In the genomic region with DNA sequence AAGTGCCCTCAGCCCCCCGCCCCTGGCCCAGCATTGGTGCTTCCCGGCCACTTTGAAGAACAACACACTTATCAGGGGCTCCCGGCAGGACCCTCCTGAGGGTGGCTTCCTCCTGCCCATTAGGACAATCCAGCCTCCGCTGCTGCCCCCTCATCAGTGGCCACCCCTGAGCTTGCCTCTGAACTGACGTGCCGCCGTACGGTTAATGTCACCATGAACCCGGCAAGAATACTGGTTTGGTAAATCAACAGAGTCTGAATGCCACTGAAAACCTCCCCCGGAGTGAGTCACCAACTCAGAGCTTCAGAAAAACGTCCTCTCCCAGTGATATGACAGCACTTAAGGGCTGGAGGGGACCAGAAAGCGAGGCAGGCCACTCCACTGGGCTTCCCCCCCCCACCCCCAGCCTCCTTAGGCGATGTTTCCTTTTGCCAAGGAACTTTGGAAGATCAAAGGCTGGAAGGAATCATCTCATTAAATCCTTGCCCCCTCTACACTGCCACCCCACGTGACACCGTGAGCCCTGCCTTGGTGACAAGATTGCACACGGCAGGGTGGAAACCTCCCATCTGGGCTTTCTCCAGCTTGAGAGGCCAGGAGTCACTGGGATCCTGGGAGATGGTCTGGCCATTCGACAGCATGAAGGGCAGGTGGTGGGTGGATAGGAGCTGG, we compare ENCODE assay signal across 1 cellular context.
TF ChIP-seq lines count a peak whose summit lies in the region.

No MANE protein-coding gene starts in this region.

TF ChIP-seq in HEK293, 187 proteins besides CTCF, POLR2A, EP300 and RAD21 (continued from another document and continues in another):
- TF ChIP-seq ZNF223 (tag by site-specific recombination; IDR thresholded peaks at IDR 0.05) = no peak
- TF ChIP-seq, protein P1, sequence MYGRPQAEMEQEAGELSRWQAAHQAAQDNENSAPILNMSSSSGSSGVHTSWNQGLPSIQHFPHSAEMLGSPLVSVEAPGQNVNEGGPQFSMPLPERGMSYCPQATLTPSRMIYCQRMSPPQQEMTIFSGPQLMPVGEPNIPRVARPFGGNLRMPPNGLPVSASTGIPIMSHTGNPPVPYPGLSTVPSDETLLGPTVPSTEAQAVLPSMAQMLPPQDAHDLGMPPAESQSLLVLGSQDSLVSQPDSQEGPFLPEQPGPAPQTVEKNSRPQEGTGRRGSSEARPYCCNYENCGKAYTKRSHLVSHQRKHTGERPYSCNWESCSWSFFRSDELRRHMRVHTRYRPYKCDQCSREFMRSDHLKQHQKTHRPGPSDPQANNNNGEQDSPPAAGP (tag by site-specific recombination; IDR thresholded peaks at IDR 0.05) = 0 out of 2 replicates have a peak, but pooled peaks have one; percentile 25
- TF ChIP-seq, protein P2, sequence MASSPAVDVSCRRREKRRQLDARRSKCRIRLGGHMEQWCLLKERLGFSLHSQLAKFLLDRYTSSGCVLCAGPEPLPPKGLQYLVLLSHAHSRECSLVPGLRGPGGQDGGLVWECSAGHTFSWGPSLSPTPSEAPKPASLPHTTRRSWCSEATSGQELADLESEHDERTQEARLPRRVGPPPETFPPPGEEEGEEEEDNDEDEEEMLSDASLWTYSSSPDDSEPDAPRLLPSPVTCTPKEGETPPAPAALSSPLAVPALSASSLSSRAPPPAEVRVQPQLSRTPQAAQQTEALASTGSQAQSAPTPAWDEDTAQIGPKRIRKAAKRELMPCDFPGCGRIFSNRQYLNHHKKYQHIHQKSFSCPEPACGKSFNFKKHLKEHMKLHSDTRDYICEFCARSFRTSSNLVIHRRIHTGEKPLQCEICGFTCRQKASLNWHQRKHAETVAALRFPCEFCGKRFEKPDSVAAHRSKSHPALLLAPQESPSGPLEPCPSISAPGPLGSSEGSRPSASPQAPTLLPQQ (tag by site-specific recombination; IDR thresholded peaks at IDR 0.05) = no peak
- no peak for TF ChIP-seq ZNF211 (tag by site-specific recombination; IDR thresholded peaks at IDR 0.05; ENCODE audit: low read depth)
- TF ChIP-seq ZNF16 (tag by site-specific recombination; IDR thresholded peaks at IDR 0.05; ENCODE audit: low read depth) = no peak
- TF ChIP-seq ZNF175 (tag by site-specific recombination; IDR thresholded peaks at IDR 0.05) = no peak
- no peak for TF ChIP-seq KLF9 (tag by site-specific recombination; IDR thresholded peaks at IDR 0.05; ENCODE audit: low read depth)
- TF ChIP-seq GLIS1 (tag by site-specific recombination; IDR thresholded peaks at IDR 0.05) = peak; percentile 70
- TF ChIP-seq ZNF174 (tag by site-specific recombination; IDR thresholded peaks at IDR 0.05) = no peak
- no peak for TF ChIP-seq ZNF626 (tag by site-specific recombination; IDR thresholded peaks at IDR 0.05)
- TF ChIP-seq, protein P3, sequence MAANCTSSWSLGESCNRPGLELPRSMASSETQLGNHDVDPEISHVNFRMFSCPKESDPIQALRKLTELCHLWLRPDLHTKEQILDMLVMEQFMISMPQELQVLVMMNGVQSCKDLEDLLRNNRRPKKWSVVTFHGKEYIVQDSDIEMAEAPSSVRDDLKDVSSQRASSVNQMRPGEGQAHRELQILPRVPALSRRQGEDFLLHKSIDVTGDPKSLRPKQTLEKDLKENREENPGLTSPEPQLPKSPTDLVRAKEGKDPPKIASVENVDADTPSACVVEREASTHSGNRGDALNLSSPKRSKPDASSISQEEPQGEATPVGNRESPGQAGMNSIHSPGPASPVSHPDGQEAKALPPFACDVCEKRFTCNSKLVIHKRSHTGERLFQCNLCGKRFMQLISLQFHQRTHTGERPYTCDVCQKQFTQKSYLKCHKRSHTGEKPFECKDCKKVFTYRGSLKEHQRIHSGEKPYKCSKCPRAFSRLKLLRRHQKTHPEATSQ (tag by site-specific recombination; IDR thresholded peaks at IDR 0.05) = no peak
- TF ChIP-seq HOXA7 (CRISPR knock-in tag; IDR thresholded peaks at IDR 0.05; ENCODE audit: borderline replicate concordance) = no peak
- TF ChIP-seq ZNF133 (tag by site-specific recombination; IDR thresholded peaks at IDR 0.05) = no peak
- no peak for TF ChIP-seq ZNF529 (tag by site-specific recombination; IDR thresholded peaks at IDR 0.05; ENCODE audit: insufficient replicate concordance)
- TF ChIP-seq ZNF624 (tag by site-specific recombination; IDR thresholded peaks at IDR 0.05) = no peak
- TF ChIP-seq, protein P4, sequence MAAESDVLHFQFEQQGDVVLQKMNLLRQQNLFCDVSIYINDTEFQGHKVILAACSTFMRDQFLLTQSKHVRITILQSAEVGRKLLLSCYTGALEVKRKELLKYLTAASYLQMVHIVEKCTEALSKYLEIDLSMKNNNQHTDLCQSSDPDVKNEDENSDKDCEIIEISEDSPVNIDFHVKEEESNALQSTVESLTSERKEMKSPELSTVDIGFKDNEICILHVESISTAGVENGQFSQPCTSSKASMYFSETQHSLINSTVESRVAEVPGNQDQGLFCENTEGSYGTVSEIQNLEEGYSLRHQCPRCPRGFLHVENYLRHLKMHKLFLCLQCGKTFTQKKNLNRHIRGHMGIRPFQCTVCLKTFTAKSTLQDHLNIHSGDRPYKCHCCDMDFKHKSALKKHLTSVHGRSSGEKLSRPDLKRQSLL (tag by site-specific recombination; IDR thresholded peaks at IDR 0.05) = no peak
- TF ChIP-seq GLI2 (tag by site-specific recombination; IDR thresholded peaks at IDR 0.05; ENCODE audit: borderline replicate concordance, low read depth) = no peak
- TF ChIP-seq ZNF335 (tag by site-specific recombination; conservative IDR thresholded peaks at IDR 0.05) = no peak
- no peak for TF ChIP-seq ZNF23 (tag by site-specific recombination; IDR thresholded peaks at IDR 0.05; ENCODE audit: borderline replicate concordance)
- TF ChIP-seq, protein P5, sequence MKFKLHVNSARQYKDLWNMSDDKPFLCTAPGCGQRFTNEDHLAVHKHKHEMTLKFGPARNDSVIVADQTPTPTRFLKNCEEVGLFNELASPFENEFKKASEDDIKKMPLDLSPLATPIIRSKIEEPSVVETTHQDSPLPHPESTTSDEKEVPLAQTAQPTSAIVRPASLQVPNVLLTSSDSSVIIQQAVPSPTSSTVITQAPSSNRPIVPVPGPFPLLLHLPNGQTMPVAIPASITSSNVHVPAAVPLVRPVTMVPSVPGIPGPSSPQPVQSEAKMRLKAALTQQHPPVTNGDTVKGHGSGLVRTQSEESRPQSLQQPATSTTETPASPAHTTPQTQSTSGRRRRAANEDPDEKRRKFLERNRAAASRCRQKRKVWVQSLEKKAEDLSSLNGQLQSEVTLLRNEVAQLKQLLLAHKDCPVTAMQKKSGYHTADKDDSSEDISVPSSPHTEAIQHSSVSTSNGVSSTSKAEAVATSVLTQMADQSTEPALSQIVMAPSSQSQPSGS (tag by site-specific recombination; IDR thresholded peaks at IDR 0.05; ENCODE audit: low read depth) = no peak
- no peak for TF ChIP-seq YY1 (tag by site-specific recombination; IDR thresholded peaks at IDR 0.05)
- peak; percentile 75 for TF ChIP-seq ZNF600 (tag by site-specific recombination; IDR thresholded peaks at IDR 0.05)
- TF ChIP-seq ZNF747 (tag by site-specific recombination; IDR thresholded peaks at IDR 0.05) = no peak
- TF ChIP-seq, protein P6, sequence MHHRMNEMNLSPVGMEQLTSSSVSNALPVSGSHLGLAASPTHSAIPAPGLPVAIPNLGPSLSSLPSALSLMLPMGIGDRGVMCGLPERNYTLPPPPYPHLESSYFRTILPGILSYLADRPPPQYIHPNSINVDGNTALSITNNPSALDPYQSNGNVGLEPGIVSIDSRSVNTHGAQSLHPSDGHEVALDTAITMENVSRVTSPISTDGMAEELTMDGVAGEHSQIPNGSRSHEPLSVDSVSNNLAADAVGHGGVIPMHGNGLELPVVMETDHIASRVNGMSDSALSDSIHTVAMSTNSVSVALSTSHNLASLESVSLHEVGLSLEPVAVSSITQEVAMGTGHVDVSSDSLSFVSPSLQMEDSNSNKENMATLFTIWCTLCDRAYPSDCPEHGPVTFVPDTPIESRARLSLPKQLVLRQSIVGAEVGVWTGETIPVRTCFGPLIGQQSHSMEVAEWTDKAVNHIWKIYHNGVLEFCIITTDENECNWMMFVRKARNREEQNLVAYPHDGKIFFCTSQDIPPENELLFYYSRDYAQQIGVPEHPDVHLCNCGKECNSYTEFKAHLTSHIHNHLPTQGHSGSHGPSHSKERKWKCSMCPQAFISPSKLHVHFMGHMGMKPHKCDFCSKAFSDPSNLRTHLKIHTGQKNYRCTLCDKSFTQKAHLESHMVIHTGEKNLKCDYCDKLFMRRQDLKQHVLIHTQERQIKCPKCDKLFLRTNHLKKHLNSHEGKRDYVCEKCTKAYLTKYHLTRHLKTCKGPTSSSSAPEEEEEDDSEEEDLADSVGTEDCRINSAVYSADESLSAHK (tag by site-specific recombination; IDR thresholded peaks at IDR 0.05) = no peak
- TF ChIP-seq, protein P7, sequence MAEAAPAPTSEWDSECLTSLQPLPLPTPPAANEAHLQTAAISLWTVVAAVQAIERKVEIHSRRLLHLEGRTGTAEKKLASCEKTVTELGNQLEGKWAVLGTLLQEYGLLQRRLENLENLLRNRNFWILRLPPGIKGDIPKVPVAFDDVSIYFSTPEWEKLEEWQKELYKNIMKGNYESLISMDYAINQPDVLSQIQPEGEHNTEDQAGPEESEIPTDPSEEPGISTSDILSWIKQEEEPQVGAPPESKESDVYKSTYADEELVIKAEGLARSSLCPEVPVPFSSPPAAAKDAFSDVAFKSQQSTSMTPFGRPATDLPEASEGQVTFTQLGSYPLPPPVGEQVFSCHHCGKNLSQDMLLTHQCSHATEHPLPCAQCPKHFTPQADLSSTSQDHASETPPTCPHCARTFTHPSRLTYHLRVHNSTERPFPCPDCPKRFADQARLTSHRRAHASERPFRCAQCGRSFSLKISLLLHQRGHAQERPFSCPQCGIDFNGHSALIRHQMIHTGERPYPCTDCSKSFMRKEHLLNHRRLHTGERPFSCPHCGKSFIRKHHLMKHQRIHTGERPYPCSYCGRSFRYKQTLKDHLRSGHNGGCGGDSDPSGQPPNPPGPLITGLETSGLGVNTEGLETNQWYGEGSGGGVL (tag by site-specific recombination; IDR thresholded peaks at IDR 0.05) = peak; percentile 91
- TF ChIP-seq, protein P8, sequence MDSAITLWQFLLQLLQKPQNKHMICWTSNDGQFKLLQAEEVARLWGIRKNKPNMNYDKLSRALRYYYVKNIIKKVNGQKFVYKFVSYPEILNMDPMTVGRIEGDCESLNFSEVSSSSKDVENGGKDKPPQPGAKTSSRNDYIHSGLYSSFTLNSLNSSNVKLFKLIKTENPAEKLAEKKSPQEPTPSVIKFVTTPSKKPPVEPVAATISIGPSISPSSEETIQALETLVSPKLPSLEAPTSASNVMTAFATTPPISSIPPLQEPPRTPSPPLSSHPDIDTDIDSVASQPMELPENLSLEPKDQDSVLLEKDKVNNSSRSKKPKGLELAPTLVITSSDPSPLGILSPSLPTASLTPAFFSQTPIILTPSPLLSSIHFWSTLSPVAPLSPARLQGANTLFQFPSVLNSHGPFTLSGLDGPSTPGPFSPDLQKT (IDR thresholded peaks at IDR 0.05; ENCODE audit: borderline replicate concordance, low read depth, low read length) = no peak
- no peak for TF ChIP-seq ZXDB (tag by site-specific recombination; IDR thresholded peaks at IDR 0.05)
- TF ChIP-seq ZNF677 (tag by site-specific recombination; IDR thresholded peaks at IDR 0.05) = no peak
- no peak for TF ChIP-seq ZNF544 (tag by site-specific recombination; IDR thresholded peaks at IDR 0.05)
- TF ChIP-seq GLI4 (tag by site-specific recombination; IDR thresholded peaks at IDR 0.05) = no peak
- no peak for TF ChIP-seq ZNF302 (tag by site-specific recombination; IDR thresholded peaks at IDR 0.05; ENCODE audit: low read depth)
- TF ChIP-seq, protein P9, sequence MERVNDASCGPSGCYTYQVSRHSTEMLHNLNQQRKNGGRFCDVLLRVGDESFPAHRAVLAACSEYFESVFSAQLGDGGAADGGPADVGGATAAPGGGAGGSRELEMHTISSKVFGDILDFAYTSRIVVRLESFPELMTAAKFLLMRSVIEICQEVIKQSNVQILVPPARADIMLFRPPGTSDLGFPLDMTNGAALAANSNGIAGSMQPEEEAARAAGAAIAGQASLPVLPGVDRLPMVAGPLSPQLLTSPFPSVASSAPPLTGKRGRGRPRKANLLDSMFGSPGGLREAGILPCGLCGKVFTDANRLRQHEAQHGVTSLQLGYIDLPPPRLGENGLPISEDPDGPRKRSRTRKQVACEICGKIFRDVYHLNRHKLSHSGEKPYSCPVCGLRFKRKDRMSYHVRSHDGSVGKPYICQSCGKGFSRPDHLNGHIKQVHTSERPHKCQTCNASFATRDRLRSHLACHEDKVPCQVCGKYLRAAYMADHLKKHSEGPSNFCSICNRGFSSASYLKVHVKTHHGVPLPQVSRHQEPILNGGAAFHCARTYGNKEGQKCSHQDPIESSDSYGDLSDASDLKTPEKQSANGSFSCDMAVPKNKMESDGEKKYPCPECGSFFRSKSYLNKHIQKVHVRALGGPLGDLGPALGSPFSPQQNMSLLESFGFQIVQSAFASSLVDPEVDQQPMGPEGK (tag by site-specific recombination; IDR thresholded peaks at IDR 0.05) = peak; percentile 58
- TF ChIP-seq ZNF274 (IDR thresholded peaks at IDR 0.05; ENCODE audit: low read length) = no peak
- no peak for TF ChIP-seq ZNF274 (tag by site-specific recombination; IDR thresholded peaks at IDR 0.05; ENCODE audit: borderline replicate concordance)
- no peak for TF ChIP-seq ZNF837 (tag by site-specific recombination; IDR thresholded peaks at IDR 0.05)
- TF ChIP-seq ZNF311 (tag by site-specific recombination; IDR thresholded peaks at IDR 0.05; ENCODE audit: borderline replicate concordance) = no peak
- TF ChIP-seq WT1 (tag by site-specific recombination; IDR thresholded peaks at IDR 0.05) = no peak
- TF ChIP-seq SP3 (tag by site-specific recombination; IDR thresholded peaks at IDR 0.05) = no peak
- TF ChIP-seq, protein P10, sequence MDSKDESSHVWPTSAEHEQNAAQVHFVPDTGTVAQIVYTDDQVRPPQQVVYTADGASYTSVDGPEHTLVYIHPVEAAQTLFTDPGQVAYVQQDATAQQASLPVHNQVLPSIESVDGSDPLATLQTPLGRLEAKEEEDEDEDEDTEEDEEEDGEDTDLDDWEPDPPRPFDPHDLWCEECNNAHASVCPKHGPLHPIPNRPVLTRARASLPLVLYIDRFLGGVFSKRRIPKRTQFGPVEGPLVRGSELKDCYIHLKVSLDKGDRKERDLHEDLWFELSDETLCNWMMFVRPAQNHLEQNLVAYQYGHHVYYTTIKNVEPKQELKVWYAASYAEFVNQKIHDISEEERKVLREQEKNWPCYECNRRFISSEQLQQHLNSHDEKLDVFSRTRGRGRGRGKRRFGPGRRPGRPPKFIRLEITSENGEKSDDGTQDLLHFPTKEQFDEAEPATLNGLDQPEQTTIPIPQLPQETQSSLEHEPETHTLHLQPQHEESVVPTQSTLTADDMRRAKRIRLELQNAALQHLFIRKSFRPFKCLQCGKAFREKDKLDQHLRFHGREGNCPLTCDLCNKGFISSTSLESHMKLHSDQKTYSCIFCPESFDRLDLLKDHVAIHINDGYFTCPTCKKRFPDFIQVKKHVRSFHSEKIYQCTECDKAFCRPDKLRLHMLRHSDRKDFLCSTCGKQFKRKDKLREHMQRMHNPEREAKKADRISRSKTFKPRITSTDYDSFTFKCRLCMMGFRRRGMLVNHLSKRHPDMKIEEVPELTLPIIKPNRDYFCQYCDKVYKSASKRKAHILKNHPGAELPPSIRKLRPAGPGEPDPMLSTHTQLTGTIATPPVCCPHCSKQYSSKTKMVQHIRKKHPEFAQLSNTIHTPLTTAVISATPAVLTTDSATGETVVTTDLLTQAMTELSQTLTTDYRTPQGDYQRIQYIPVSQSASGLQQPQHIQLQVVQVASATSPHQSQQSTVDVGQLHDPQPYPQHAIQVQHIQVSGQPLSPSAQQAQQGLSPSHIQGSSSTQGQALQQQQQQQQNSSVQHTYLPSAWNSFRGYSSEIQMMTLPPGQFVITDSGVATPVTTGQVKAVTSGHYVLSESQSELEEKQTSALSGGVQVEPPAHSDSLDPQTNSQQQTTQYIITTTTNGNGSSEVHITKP (tag by site-specific recombination; IDR thresholded peaks at IDR 0.05) = no peak; the same call in none of the 2 replicates
- TF ChIP-seq TCF7L2 (IDR thresholded peaks at IDR 0.05; ENCODE audit: borderline replicate concordance, low read depth, low read length) = peak; percentile 31; the same call in 1 of the 2 replicates
- TF ChIP-seq ZNF501 (tag by site-specific recombination; IDR thresholded peaks at IDR 0.05) = no peak
- TF ChIP-seq KLF8 (tag by site-specific recombination; IDR thresholded peaks at IDR 0.05) = no peak
